In the genomic region with DNA sequence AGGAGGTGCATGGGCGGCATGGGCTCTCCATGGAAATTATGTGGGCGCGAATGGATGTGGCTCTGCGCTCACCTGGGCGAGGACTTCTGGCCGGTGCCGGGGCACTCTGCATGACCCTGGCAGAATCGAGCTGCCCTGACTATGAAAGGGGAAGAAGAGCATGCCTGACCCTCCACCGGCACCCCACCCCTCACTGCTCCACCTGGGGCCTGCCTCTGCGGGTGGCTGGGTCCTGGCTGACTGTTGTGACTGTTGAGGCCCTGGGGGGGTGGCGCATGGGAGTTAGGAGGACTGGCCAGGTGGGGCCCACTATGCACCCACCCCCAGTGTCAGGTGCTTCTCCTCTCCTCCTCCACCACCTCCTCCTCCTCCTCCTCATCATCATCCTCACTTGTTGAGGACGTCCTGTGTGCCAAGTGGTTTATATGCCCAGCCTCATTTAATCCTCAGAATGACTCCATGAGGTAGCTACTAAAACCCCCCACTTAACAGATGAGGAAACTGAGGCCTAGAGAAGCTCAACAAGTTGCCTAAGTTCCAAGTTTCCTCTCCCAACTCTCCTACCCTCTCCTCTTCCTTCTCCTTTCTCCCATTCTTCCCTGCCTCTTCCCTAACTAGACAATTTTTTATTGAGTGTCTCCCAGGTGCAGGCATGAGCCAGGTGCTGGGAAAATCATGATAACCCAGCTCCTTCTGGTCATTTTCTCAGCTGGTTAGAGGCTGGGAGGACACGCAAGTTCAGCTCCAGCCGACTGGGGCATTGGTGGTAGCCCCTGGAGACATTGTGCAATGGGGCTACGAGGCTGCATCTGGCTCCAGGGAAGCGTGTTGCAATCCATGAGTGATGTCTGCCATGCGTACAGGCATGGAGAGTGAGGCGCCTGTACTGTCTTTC, we compare ENCODE assay signal across 9 cellular contexts. TPM values are rescaled to one million over a fixed set of nuclear protein-coding genes. Genes with fewer than 3 reads are reported as not detected.
DNase-seq lines count a peak whose midpoint lies in the region; ATAC-seq, FAIRE-seq and TF ChIP-seq lines count a peak whose summit lies in the region.
"Had no signal": no experiment of that assay in that cellular context is flagged by ENCODE, and none has a peak within 500 bp of the region (broad histone marks: within the 10 kb centered on the region; RNA-seq: fewer than 3 reads in every experiment).

No MANE protein-coding gene starts in this region.

- H3K9ac ChIP-seq in fibroblast of lung (ENCODE audit: insufficient read depth, low read length) = peak overlapping the region; percentile 40

- H2AFZ ChIP-seq in fibroblast of lung (ENCODE audit: low read length) = no peak overlapping the region

- H3K36me3 Mint-ChIP-seq in mesothelial cell of epicardium = no peaks in the 10 kb centered on the region

- CTCF ChIA-PET in RWPE1 (lab: Yijun Ruan, JAX) = interaction anchor here (0.6 to 1.2 kb wide), 5 partner anchors 11 to 387 kb away, joined by 3 to 9 read pairs (median 7); no protein-coding TSS in a partner anchor

- intact Hi-C loops in sciatic nerve (cut with DNase I) = loop anchor here (10.0 kb wide), 1 partner anchor 349 kb away; a partner anchor contains a TSS

- peak; percentile 57 for DNase-seq in RWPE1 (ENCODE audit: low spot score)
- peak; percentile 45 to 92 for DNase-seq in fibroblast of lung (ENCODE audit: low read depth in 2 of 2)
- no peak for DNase-seq in sciatic nerve (ENCODE audit: low spot score)
- no peak for DNase-seq in mesothelial cell of epicardium (ENCODE audit: low spot score in 2 of 2, unreplicated experiment in 2 of 2)
- no peak for DNase-seq in frontal cortex (ENCODE audit: low spot score in 2 of 2)

- H3K27ac Mint-ChIP-seq in mesothelial cell of epicardium = no peak overlapping the region

- peaks cover 19% of the 10 kb centered on the region for H3K4me1 Mint-ChIP-seq in mesothelial cell of epicardium

- ATAC-seq in sciatic nerve = peak; percentile 52
- no peak for ATAC-seq in HG03095 (IDR thresholded peaks at IDR 0.05; ENCODE audit: unreplicated experiment)
- ATAC-seq in GM19463 (IDR thresholded peaks at IDR 0.05; ENCODE audit: unreplicated experiment) = no peak

- peak overlapping the region; percentile 33 for H3K4me3 ChIP-seq in GM12875 (ENCODE audit: low read depth, low read length)
- H3K4me3 ChIP-seq in fibroblast of lung (replicated peaks in 1 of 4; ENCODE audit: control extremely low read depth in 1 of 4, insufficient read depth in 1 of 4, low read depth in 3 of 4, low read length in 4 of 4) = no peak overlapping the region

- H3K4me1 ChIP-seq in fibroblast of lung (ENCODE audit: control insufficient read depth, extremely low read depth, insufficient read depth, low read length) = peaks cover 41% of the 10 kb centered on the region

- FAIRE-seq in frontal cortex (lab: Jason Lieb, UNC) = no peak

- peak overlapping the region; percentile 95 for H3K27ac ChIP-seq in RWPE1
- peak overlapping the region; percentile 94 for H3K27ac ChIP-seq in fibroblast of lung (ENCODE audit: insufficient read depth, low read length)

- no peaks in the 10 kb centered on the region for H3K9me3 Mint-ChIP-seq in mesothelial cell of epicardium

- H3K4me3 Mint-ChIP-seq in mesothelial cell of epicardium = no peak overlapping the region

- no peaks in the 10 kb centered on the region for H3K27me3 ChIP-seq in fibroblast of lung (ENCODE audit: control insufficient read depth, insufficient read depth, low read length)

- H3K79me2 ChIP-seq in fibroblast of lung (ENCODE audit: control insufficient read depth, insufficient read depth, low read length) = peaks cover 7% of the 10 kb centered on the region

- no peaks in the 10 kb centered on the region for H3K36me3 ChIP-seq in fibroblast of lung (ENCODE audit: control insufficient read depth, insufficient read depth, low read length)

- TF ChIP-seq CTCF in GM12875 (IDR thresholded peaks at IDR 0.05; ENCODE audit: borderline replicate concordance, insufficient read depth, low read depth, low read length) (no peak), RWPE1 (conservative IDR thresholded peaks at IDR 0.05; ENCODE audit: low read depth) (no peak), fibroblast of lung (conservative IDR thresholded peaks at IDR 0.05 in 1 of 2, IDR thresholded peaks at IDR 0.05 in 1 of 2; ENCODE audit: low read depth in 1 of 2, low read length in 2 of 2) (no peak), mesothelial cell of epicardium (IDR thresholded peaks at IDR 0.05; ENCODE audit: unreplicated experiment) (no peak)

- no peaks in the 10 kb centered on the region for H3K9me3 ChIP-seq in fibroblast of lung (ENCODE audit: control insufficient read depth, insufficient read depth, low read depth, low read length)

- no peak overlapping the region for H3K4me2 ChIP-seq in fibroblast of lung (ENCODE audit: extremely low read depth, insufficient read depth, low read length)

- H4K20me1 ChIP-seq in fibroblast of lung (ENCODE audit: control insufficient read depth, extremely low read depth, insufficient read depth, low read length) = no peaks in the 10 kb centered on the region

- H3K27me3 Mint-ChIP-seq in mesothelial cell of epicardium (ENCODE audit: low read depth) = no peaks in the 10 kb centered on the region

- POLR2A ChIA-PET in RWPE1 (lab: Yijun Ruan, JAX; ENCODE audit: low non-redundant PET) = no interaction called here

RNA-seq across cellular contexts. Expression of a gene that starts 2.3 kb away (rescaled TPM):
- 1.2 TPM in 1 of 2 replicates, not detected in the other for total RNA-seq in fibroblast of lung
- polyA plus RNA-seq in fibroblast of lung = 7.3 and 11.7 TPM in 2 replicates
- polyA plus RNA-seq in fibroblast of lung (2012) = 11.8 and 28.9 TPM in 2 replicates
- polyA minus RNA-seq in fibroblast of lung (ENCODE audit: low replicate concordance) = 3.0 and 40.6 TPM in 2 replicates
- 1.2 TPM for total RNA-seq in sciatic nerve
- 1.9 to 2.6 TPM (median 2.1 TPM) in 3 replicates for total RNA-seq in mesothelial cell of epicardium
- total RNA-seq in frontal cortex = not detected
- polyA plus RNA-seq: aorta had no signal

Comparison
In these comparisons a context has a peak if more than half of its experiments do, and no peak if none do; other contexts are left out.
1. DNase-seq: peak in RWPE1 (single experiment) and fibroblast of lung (2 of 2); none in sciatic nerve (single experiment), mesothelial cell of epicardium (0 of 2) and frontal cortex (0 of 2).